1 cellular context compared by ENCODE assay signal in genomic region chr3:17550624-17551023, GRCh38.
TF ChIP-seq lines count a peak whose summit lies in the region.

No MANE protein-coding gene starts in this region.

TF ChIP-seq in HEK293, 187 proteins besides CTCF, POLR2A, EP300 and RAD21 (continued from another document and continues in another):
- TF ChIP-seq, protein P1, sequence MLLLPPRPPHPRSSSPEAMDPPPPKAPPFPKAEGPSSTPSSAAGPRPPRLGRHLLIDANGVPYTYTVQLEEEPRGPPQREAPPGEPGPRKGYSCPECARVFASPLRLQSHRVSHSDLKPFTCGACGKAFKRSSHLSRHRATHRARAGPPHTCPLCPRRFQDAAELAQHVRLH (tag by site-specific recombination; IDR thresholded peaks at IDR 0.05): peak; percentile 74; the same call in 1 of the 2 replicates
- no peak for TF ChIP-seq ZNF776 (tag by site-specific recombination; IDR thresholded peaks at IDR 0.05; ENCODE audit: borderline replicate concordance)
- TF ChIP-seq, protein P2, sequence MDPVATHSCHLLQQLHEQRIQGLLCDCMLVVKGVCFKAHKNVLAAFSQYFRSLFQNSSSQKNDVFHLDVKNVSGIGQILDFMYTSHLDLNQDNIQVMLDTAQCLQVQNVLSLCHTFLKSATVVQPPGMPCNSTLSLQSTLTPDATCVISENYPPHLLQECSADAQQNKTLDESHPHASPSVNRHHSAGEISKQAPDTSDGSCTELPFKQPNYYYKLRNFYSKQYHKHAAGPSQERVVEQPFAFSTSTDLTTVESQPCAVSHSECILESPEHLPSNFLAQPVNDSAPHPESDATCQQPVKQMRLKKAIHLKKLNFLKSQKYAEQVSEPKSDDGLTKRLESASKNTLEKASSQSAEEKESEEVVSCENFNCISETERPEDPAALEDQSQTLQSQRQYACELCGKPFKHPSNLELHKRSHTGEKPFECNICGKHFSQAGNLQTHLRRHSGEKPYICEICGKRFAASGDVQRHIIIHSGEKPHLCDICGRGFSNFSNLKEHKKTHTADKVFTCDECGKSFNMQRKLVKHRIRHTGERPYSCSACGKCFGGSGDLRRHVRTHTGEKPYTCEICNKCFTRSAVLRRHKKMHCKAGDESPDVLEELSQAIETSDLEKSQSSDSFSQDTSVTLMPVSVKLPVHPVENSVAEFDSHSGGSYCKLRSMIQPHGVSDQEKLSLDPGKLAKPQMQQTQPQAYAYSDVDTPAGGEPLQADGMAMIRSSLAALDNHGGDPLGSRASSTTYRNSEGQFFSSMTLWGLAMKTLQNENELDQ (tag by site-specific recombination; IDR thresholded peaks at IDR 0.05; ENCODE audit: low read depth): 0 out of 2 replicates have a peak, but pooled peaks have one; percentile 22
- 0 out of 2 replicates have a peak, but pooled peaks have one; percentile 52 for TF ChIP-seq ZSCAN4 (tag by site-specific recombination; IDR thresholded peaks at IDR 0.05)
- no peak for TF ChIP-seq ZNF621 (tag by site-specific recombination; IDR thresholded peaks at IDR 0.05)
- peak; percentile 10; the same call in 1 of the 2 replicates for TF ChIP-seq KLF10 (tag by site-specific recombination; IDR thresholded peaks at IDR 0.05)
- TF ChIP-seq YY1 (tag by site-specific recombination; IDR thresholded peaks at IDR 0.05): no peak
- TF ChIP-seq KLF8 (tag by site-specific recombination; IDR thresholded peaks at IDR 0.05): peak; percentile 63; the same call in 1 of the 2 replicates
- TF ChIP-seq ZEB2 (tag by site-specific recombination; IDR thresholded peaks at IDR 0.05): 0 out of 2 replicates have a peak, but pooled peaks have one; percentile 14
- TF ChIP-seq ZNF639 (tag by site-specific recombination; IDR thresholded peaks at IDR 0.05): no peak
- peak; percentile 72 for TF ChIP-seq PRDM4 (tag by site-specific recombination; IDR thresholded peaks at IDR 0.05)
- 0 out of 2 replicates have a peak, but pooled peaks have one; percentile 29 for TF ChIP-seq BCL11B (tag by site-specific recombination; IDR thresholded peaks at IDR 0.05; ENCODE audit: low read depth)
- TF ChIP-seq ZNF544 (tag by site-specific recombination; IDR thresholded peaks at IDR 0.05): no peak
- peak; percentile 74 for TF ChIP-seq IKZF3 (tag by site-specific recombination; IDR thresholded peaks at IDR 0.05)
- peak; percentile 95 for TF ChIP-seq PRDM6 (tag by site-specific recombination; IDR thresholded peaks at IDR 0.05)
- TF ChIP-seq, protein P3, sequence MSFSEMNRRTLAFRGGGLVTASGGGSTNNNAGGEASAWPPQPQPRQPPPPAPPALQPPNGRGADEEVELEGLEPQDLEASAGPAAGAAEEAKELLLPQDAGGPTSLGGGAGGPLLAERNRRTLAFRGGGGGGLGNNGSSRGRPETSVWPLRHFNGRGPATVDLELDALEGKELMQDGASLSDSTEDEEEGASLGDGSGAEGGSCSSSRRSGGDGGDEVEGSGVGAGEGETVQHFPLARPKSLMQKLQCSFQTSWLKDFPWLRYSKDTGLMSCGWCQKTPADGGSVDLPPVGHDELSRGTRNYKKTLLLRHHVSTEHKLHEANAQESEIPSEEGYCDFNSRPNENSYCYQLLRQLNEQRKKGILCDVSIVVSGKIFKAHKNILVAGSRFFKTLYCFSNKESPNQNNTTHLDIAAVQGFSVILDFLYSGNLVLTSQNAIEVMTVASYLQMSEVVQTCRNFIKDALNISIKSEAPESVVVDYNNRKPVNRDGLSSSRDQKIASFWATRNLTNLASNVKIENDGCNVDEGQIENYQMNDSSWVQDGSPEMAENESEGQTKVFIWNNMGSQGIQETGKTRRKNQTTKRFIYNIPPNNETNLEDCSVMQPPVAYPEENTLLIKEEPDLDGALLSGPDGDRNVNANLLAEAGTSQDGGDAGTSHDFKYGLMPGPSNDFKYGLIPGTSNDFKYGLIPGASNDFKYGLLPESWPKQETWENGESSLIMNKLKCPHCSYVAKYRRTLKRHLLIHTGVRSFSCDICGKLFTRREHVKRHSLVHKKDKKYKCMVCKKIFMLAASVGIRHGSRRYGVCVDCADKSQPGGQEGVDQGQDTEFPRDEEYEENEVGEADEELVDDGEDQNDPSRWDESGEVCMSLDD (tag by site-specific recombination; IDR thresholded peaks at IDR 0.05): no peak
- TF ChIP-seq HIC1 (tag by site-specific recombination; IDR thresholded peaks at IDR 0.05): peak; percentile 77
- peak; percentile 94 for TF ChIP-seq ZNF843 (tag by site-specific recombination; IDR thresholded peaks at IDR 0.05)
- peak; percentile 59; the same call in 1 of the 2 replicates for TF ChIP-seq ZXDB (tag by site-specific recombination; IDR thresholded peaks at IDR 0.05)
- TF ChIP-seq ZNF473 (tag by site-specific recombination; IDR thresholded peaks at IDR 0.05): no peak
- no peak for TF ChIP-seq SP7 (tag by site-specific recombination; IDR thresholded peaks at IDR 0.05)
- no peak for TF ChIP-seq ZNF211 (tag by site-specific recombination; IDR thresholded peaks at IDR 0.05; ENCODE audit: low read depth)
- no peak for TF ChIP-seq ZNF157 (tag by site-specific recombination; IDR thresholded peaks at IDR 0.05)
- TF ChIP-seq, protein P4, sequence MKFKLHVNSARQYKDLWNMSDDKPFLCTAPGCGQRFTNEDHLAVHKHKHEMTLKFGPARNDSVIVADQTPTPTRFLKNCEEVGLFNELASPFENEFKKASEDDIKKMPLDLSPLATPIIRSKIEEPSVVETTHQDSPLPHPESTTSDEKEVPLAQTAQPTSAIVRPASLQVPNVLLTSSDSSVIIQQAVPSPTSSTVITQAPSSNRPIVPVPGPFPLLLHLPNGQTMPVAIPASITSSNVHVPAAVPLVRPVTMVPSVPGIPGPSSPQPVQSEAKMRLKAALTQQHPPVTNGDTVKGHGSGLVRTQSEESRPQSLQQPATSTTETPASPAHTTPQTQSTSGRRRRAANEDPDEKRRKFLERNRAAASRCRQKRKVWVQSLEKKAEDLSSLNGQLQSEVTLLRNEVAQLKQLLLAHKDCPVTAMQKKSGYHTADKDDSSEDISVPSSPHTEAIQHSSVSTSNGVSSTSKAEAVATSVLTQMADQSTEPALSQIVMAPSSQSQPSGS (tag by site-specific recombination; IDR thresholded peaks at IDR 0.05; ENCODE audit: low read depth): peak; percentile 47; the same call in 1 of the 2 replicates
- TF ChIP-seq ZNF366 (tag by site-specific recombination; conservative IDR thresholded peaks at IDR 0.05): peak; percentile 10; the same call in 1 of the 2 replicates
- TF ChIP-seq GLI2 (tag by site-specific recombination; IDR thresholded peaks at IDR 0.05; ENCODE audit: borderline replicate concordance, low read depth): 0 out of 2 replicates have a peak, but pooled peaks have one; percentile 73
- 0 out of 2 replicates have a peak, but pooled peaks have one; percentile 33 for TF ChIP-seq ZNF518A (tag by site-specific recombination; conservative IDR thresholded peaks at IDR 0.05; ENCODE audit: low read depth)
- peak; percentile 40; the same call in 1 of the 2 replicates for TF ChIP-seq OVOL3 (tag by site-specific recombination; IDR thresholded peaks at IDR 0.05)
